8 cellular contexts compared by ENCODE assay signal in the genomic region with DNA sequence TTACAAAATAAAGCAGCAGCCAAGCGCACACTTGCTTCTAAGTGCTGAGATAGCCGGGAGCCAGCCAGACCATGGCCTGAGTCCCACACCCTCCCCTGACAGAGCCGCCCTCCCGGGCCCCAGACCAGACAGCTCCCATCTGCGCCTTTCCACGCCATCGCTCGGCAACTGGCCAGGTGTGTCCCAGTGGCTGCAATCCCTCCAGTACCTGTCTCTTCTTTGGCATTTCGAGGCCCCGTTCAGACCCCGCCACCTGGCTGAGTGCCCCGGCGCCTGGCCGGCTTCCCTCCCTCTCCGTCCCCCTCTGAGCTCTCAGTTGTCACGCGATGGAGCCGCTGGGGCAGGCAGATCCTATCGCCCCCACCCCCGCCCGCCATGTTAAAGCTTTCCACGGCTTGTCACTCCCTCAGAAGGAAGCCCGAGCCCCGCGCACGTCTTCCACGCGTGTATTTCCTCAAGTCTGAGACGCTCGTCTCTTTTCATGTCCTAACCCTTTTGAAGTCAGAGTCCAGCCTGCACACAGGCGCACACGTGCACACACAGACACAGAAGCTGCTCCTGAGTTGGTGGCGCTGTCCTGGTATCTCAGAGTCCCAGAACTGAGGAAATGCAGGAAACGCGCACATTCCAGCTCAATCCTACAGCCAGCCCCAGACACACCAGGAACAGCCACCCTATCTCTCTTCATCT. TPM values are rescaled to one million over a fixed set of nuclear protein-coding genes. Genes with fewer than 3 reads are reported as not detected.
DNase-seq lines count a peak whose midpoint lies in the region; ATAC-seq and TF ChIP-seq lines count a peak whose summit lies in the region.

No MANE protein-coding gene starts in this region.

- TF ChIP-seq EP300 in SK-N-SH (IDR thresholded peaks at IDR 0.05; ENCODE audit: borderline replicate concordance in 1 of 2, low read depth in 1 of 2, low read length in 1 of 2) = no peak; a peak in 1 of 4 replicates

- no peaks in the 10 kb centered on the region for H3K27me3 ChIP-seq in CD8-positive, alpha-beta memory T cell (ENCODE audit: insufficient read depth, low read length, poor library complexity, severe bottlenecking)
- H3K27me3 ChIP-seq in SK-N-SH (ENCODE audit: insufficient read depth) = no peaks in the 10 kb centered on the region
- H3K27me3 ChIP-seq in neutrophil = no peaks in the 10 kb centered on the region
- no peaks in the 10 kb centered on the region for H3K27me3 ChIP-seq in MG63

- peak overlapping the region; percentile 31 for H3K27ac ChIP-seq in CD8-positive, alpha-beta memory T cell (ENCODE audit: low read depth, low read length)
- H3K27ac ChIP-seq in SK-N-SH (ENCODE audit: low read depth in 2 of 2, low read length in 1 of 2) = peak overlapping the region; percentile 82 to 99
- H3K27ac ChIP-seq in neutrophil = peak overlapping the region; percentile 89

- DNase-seq in CD8-positive, alpha-beta memory T cell = no peak
- DNase-seq in SK-N-SH (peak; percentile 87), fibroblast of villous mesenchyme (ENCODE audit: low read depth) (peak; percentile 86), AML-193 (lab: John Stamatoyannopoulos, UW) (no peak), MG63 (no peak), NCI-H1436 treated with DMSO at 0.1 percent for 48 hours (lab: John Stamatoyannopoulos, UW) (no peak)

- peaks cover 0 to 44% (median 6%) of the 10 kb centered on the region in 3 donors for H3K36me3 Mint-ChIP-seq in CD8-positive, alpha-beta memory T cell

- peaks cover 5% of the 10 kb centered on the region for H3K36me3 ChIP-seq in CD8-positive, alpha-beta memory T cell (ENCODE audit: insufficient read depth, low read length)
- H3K36me3 ChIP-seq in SK-N-SH (replicated peaks in 1 of 2; ENCODE audit: control insufficient read depth in 1 of 2, insufficient read depth in 2 of 2, low read length in 1 of 2) (peaks cover 5 to 23% of the 10 kb centered on the region in 2 experiments), neutrophil (peaks cover 27% of the 10 kb centered on the region), MG63 (no peaks in the 10 kb centered on the region; the same call in 1 of the 2 replicates)

- no peak for ATAC-seq in HG03378 (IDR thresholded peaks at IDR 0.05; ENCODE audit: unreplicated experiment)

- H3K9me3 Mint-ChIP-seq in CD8-positive, alpha-beta memory T cell = no peaks in the 10 kb centered on the region

- TF ChIP-seq RAD21 in SK-N-SH (IDR thresholded peaks at IDR 0.05; ENCODE audit: low read length) = no peak

- H3K79me2 ChIP-seq in SK-N-SH (ENCODE audit: insufficient read depth) = peaks cover 90% of the 10 kb centered on the region

- H3K27me3 Mint-ChIP-seq in CD8-positive, alpha-beta memory T cell = peaks cover 0 to 1% of the 10 kb centered on the region in 2 donors

- no peak overlapping the region for H2AFZ ChIP-seq in SK-N-SH (ENCODE audit: low read depth)

- no peaks in the 10 kb centered on the region for H3K9me2 ChIP-seq in SK-N-SH

- H3K4me3 Mint-ChIP-seq in CD8-positive, alpha-beta memory T cell = no peak overlapping the region

- H3F3A ChIP-seq in SK-N-SH (replicated peaks; ENCODE audit: insufficient read depth) = peaks cover 14% of the 10 kb centered on the region

- TF ChIP-seq CTCF in SK-N-SH (IDR thresholded peaks at IDR 0.05) (peak; percentile 36), fibroblast of villous mesenchyme (IDR thresholded peaks at IDR 0.05; ENCODE audit: insufficient read depth, low read depth, low read length) (peak; percentile 29), neutrophil (IDR thresholded peaks at IDR 0.05) (no peak)

- H3K27ac Mint-ChIP-seq in CD8-positive, alpha-beta memory T cell = peak overlapping the region in 4 of 8 donors; percentile 6 to 61 (median 45)

- H3K4me1 ChIP-seq in CD8-positive, alpha-beta memory T cell (ENCODE audit: insufficient read depth, low read length) = no peaks in the 10 kb centered on the region
- H3K4me1 ChIP-seq in SK-N-SH (ENCODE audit: control insufficient read depth in 1 of 2, insufficient read depth in 2 of 2, low read depth in 1 of 2, low read length in 1 of 2) (peaks cover 41 to 78% of the 10 kb centered on the region in 2 experiments), neutrophil (ENCODE audit: control insufficient read depth in 1 of 2, insufficient read depth in 1 of 2, low read depth in 1 of 2, low read length in 1 of 2) (peaks cover 47 to 52% of the 10 kb centered on the region in 2 experiments)

- H3K4me1 Mint-ChIP-seq in CD8-positive, alpha-beta memory T cell = peaks cover 33 to 64% (median 43%) of the 10 kb centered on the region in 3 donors

- peaks cover 73% of the 10 kb centered on the region for H4K20me1 ChIP-seq in SK-N-SH (ENCODE audit: insufficient read depth)

- 28% methylated on average over 34 of the region's 35 CpGs for WGBS in SK-N-SH (ENCODE audit: low lambda C conversion rate)

- H3K4me3 ChIP-seq in CD8-positive, alpha-beta memory T cell (ENCODE audit: low read length) = no peak overlapping the region
- peak overlapping the region; percentile 9 to 18; a peak in 1 of 4 replicates for H3K4me3 ChIP-seq in SK-N-SH (ENCODE audit: low read depth in 2 of 2, low read length in 1 of 2)
- peak overlapping the region; percentile 35 for H3K4me3 ChIP-seq in fibroblast of villous mesenchyme (ENCODE audit: low read depth, low read length)
- H3K4me3 ChIP-seq in neutrophil (ENCODE audit: low read depth in 1 of 2, low read length in 1 of 2) = no peak overlapping the region
- no peak overlapping the region for H3K4me3 ChIP-seq in MG63

- CTCF ChIA-PET in CD8-positive, alpha-beta memory T cell (lab: Charles Lee) = no interaction called here
- CTCF ChIA-PET in SK-N-SH (lab: Yijun Ruan, JAX) = interaction anchor here (0.8 to 3.8 kb wide), 22 partner anchors 11 to 227 kb away, joined by 3 to 52 read pairs (median 4); no protein-coding TSS in a partner anchor

- POLR2A ChIA-PET in CD8-positive, alpha-beta memory T cell (lab: Charles Lee) = no interaction called here
- POLR2A ChIA-PET in SK-N-SH (lab: Yijun Ruan, JAX) = interaction anchor here (0.8 kb wide), 1 partner anchor 38 kb away, joined by 4 read pairs; no protein-coding TSS in a partner anchor

- H3K9me3 ChIP-seq in CD8-positive, alpha-beta memory T cell (ENCODE audit: low read length) = no peaks in the 10 kb centered on the region
- H3K9me3 ChIP-seq in SK-N-SH (no peaks in the 10 kb centered on the region), neutrophil (no peaks in the 10 kb centered on the region), MG63 (no peaks in the 10 kb centered on the region)

- peak overlapping the region; percentile 82 for H3K4me2 ChIP-seq in SK-N-SH

- no peak overlapping the region for H3K9ac ChIP-seq in SK-N-SH

TF ChIP-seq in SK-N-SH, 30 proteins besides CTCF, POLR2A, EP300 and RAD21 (continues in another document):
- TF ChIP-seq RCOR1 (IDR thresholded peaks at IDR 0.05; ENCODE audit: low read length) (peak; percentile 78), JUND (IDR thresholded peaks at IDR 0.05) (no peak), MEF2A (IDR thresholded peaks at IDR 0.05; ENCODE audit: borderline replicate concordance, low read depth) (no peak), FOSL2 (IDR thresholded peaks at IDR 0.05; ENCODE audit: borderline replicate concordance, low read depth) (no peak), MXI1 (IDR thresholded peaks at IDR 0.05; ENCODE audit: low read depth, low read length) (peak; percentile 98), TCF12 (IDR thresholded peaks at IDR 0.05) (no peak), FOXJ3 (CRISPR knock-in tag; IDR thresholded peaks at IDR 0.05) (no peak), GATA2 (CRISPR knock-in tag; IDR thresholded peaks at IDR 0.05) (peak; percentile 18; the same call in 1 of the 2 replicates), EZH2phosphoT487 (IDR thresholded peaks at IDR 0.05; ENCODE audit: borderline replicate concordance, low read depth) (no peak), FOXM1 (IDR thresholded peaks at IDR 0.05; ENCODE audit: low read depth) (no peak), TAF1 (IDR thresholded peaks at IDR 0.05; ENCODE audit: borderline replicate concordance, low read depth, low read length) (no peak), CHD2 (IDR thresholded peaks at IDR 0.05; ENCODE audit: low read length, partially characterized antibody) (peak; percentile 41)
- TF ChIP-seq, protein P1, sequence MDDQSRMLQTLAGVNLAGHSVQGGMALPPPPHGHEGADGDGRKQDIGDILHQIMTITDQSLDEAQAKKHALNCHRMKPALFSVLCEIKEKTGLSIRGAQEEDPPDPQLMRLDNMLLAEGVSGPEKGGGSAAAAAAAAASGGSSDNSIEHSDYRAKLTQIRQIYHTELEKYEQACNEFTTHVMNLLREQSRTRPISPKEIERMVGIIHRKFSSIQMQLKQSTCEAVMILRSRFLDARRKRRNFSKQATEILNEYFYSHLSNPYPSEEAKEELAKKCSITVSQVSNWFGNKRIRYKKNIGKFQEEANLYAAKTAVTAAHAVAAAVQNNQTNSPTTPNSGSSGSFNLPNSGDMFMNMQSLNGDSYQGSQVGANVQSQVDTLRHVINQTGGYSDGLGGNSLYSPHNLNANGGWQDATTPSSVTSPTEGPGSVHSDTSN (IDR thresholded peaks at IDR 0.05) = no peak
- TF ChIP-seq, protein P2, sequence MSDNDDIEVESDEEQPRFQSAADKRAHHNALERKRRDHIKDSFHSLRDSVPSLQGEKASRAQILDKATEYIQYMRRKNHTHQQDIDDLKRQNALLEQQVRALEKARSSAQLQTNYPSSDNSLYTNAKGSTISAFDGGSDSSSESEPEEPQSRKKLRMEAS (IDR thresholded peaks at IDR 0.05; ENCODE audit: low read depth) = peak; percentile 61; the same call in 1 of the 2 replicates
- TF ChIP-seq, protein P3, sequence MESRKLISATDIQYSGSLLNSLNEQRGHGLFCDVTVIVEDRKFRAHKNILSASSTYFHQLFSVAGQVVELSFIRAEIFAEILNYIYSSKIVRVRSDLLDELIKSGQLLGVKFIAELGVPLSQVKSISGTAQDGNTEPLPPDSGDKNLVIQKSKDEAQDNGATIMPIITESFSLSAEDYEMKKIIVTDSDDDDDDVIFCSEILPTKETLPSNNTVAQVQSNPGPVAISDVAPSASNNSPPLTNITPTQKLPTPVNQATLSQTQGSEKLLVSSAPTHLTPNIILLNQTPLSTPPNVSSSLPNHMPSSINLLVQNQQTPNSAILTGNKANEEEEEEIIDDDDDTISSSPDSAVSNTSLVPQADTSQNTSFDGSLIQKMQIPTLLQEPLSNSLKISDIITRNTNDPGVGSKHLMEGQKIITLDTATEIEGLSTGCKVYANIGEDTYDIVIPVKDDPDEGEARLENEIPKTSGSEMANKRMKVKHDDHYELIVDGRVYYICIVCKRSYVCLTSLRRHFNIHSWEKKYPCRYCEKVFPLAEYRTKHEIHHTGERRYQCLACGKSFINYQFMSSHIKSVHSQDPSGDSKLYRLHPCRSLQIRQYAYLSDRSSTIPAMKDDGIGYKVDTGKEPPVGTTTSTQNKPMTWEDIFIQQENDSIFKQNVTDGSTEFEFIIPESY (IDR thresholded peaks at IDR 0.05; ENCODE audit: borderline replicate concordance, low read depth) = no peak

RNA-seq across cellular contexts. Expression of a gene that starts 7.9 kb away (rescaled TPM):
- 10 to 100 TPM; 63.9 to 64.2 TPM for total RNA-seq in CD8-positive, alpha-beta memory T cell
- polyA plus RNA-seq in CD8-positive, alpha-beta memory T cell = 2.5 TPM
- polyA plus RNA-seq in SK-N-SH (2012; rRNA removed) = 12.7 and 19.0 TPM in 2 replicates
- 7.9 and 13.5 TPM in 2 replicates for polyA plus RNA-seq in SK-N-SH (2012; cell fraction: cytosol; rRNA removed)
- 31.0 and 38.9 TPM in 2 replicates for polyA plus RNA-seq in SK-N-SH (2012; cell fraction: nucleus; rRNA removed)
- total RNA-seq in fibroblast of villous mesenchyme = 11.9 and 12.5 TPM in 2 replicates
- total RNA-seq in MG63 (2014; rRNA removed; shearing (Covaris generic); ENCODE audit: low replicate concordance) = 3.0 and 6.5 TPM in 2 replicates

Comparison
In these comparisons a context has a peak if more than half of its experiments do, and no peak if none do; other contexts are left out.
1. DNase-seq: peak in SK-N-SH (single experiment) and fibroblast of villous mesenchyme (single experiment); none in CD8-positive, alpha-beta memory T cell (0 of 5), AML-193 (0 of 2), MG63 (single experiment) and NCI-H1436 treated with DMSO at 0.1 percent for 48 hours (single experiment).
2. H3K27ac ChIP-seq: peak in every context shown above with its lines; median percentile 90 in SK-N-SH; 89 in neutrophil; 31 in CD8-positive, alpha-beta memory T cell.
3. H3K4me3 ChIP-seq: peak in SK-N-SH (2 of 2) and fibroblast of villous mesenchyme (single experiment); none in CD8-positive, alpha-beta memory T cell (single experiment), neutrophil (0 of 2) and MG63 (single experiment).